ENCODE assay signal across 17 cellular contexts in the genomic region with DNA sequence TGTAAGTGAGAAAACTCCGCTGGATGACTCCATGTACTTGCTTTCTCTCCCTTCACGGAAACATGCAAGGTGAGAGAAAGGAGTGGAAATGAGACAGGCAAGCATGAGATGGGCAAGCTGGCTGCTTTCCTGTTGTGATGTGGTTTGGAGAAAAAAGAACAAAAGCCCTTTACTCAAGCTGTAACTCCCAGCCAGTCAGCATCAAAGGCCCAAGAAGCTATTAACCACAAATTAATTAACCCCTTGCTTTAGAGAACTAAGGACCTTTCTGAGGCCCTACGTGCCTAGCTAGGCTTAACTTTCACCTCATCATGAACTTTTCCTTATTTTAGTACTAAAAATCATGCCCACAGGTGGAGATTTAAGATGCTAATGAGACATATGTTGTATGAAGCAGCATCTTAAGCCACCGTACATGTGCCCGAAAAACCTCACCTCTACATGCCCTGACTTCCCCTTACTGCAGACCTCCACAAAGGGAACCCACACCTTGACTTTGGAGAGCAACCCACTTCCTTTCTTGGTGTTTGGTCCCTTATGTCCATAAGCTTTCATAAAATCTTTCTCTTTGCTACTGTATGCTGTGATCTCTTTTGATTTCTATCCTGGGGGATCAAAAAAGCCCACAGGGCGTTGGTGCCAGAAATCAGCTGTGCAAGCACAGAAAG.
A peak's percentile ranks its signal among the peaks of the same experiment; 100 is the strongest.
DNase-seq lines count a peak whose midpoint lies in the region; ATAC-seq, FAIRE-seq and TF ChIP-seq lines count a peak whose summit lies in the region.
"Had no signal": no experiment of that assay in that cellular context is flagged by ENCODE, and none has a peak within 500 bp of the region (broad histone marks: within the 10 kb centered on the region; RNA-seq: fewer than 3 reads in every experiment).

No MANE protein-coding gene starts in this region.

- H3K27ac Mint-ChIP-seq in activated T-cell treated with anti-CD3 and anti-CD28 coated beads, Interleukin-2, amount 50 U/mL, for 72 hours = no peak overlapping the region
- peak overlapping the region; percentile 28 for H3K27ac Mint-ChIP-seq in activated CD4-positive, alpha-beta memory T cell treated with anti-CD3 and anti-CD28 coated beads, Interleukin-2, amount 10 ng/mL, durations not matched to agents 7 days and 5 days
- no peak overlapping the region for H3K27ac Mint-ChIP-seq in neural progenitor cell
- no peak overlapping the region for H3K27ac Mint-ChIP-seq in HFFc6
- H3K27ac Mint-ChIP-seq: mesothelial cell of epicardium had no signal

- H4K20me1 ChIP-seq in neural progenitor cell (ENCODE audit: low read depth) = peaks cover 6% of the 10 kb centered on the region

- H3K4me1 Mint-ChIP-seq in activated T-cell treated with anti-CD3 and anti-CD28 coated beads, Interleukin-2, amount 50 U/mL, for 72 hours (ENCODE audit: low read depth) = peaks cover 52% of the 10 kb centered on the region
- H3K4me1 Mint-ChIP-seq in activated CD4-positive, alpha-beta memory T cell treated with anti-CD3 and anti-CD28 coated beads, Interleukin-2, amount 10 ng/mL, durations not matched to agents 7 days and 5 days = peaks cover 44% of the 10 kb centered on the region
- H3K4me1 Mint-ChIP-seq in neural progenitor cell = peaks cover 3% of the 10 kb centered on the region
- no peaks in the 10 kb centered on the region for H3K4me1 Mint-ChIP-seq in HFFc6 (ENCODE audit: low read depth)

- H3K4me1 ChIP-seq in neural progenitor cell = peaks cover 15% of the 10 kb centered on the region

- peaks cover 60% of the 10 kb centered on the region for H3K27me3 ChIP-seq in neural progenitor cell
- H3K27me3 ChIP-seq: testis had no signal

- no peaks in the 10 kb centered on the region for H3K36me3 ChIP-seq in neural progenitor cell

- no peaks in the 10 kb centered on the region for H3K79me2 ChIP-seq in neural progenitor cell (ENCODE audit: low read depth)

- H3K9ac ChIP-seq in neural progenitor cell = no peak overlapping the region

- peaks cover 0 to 7% of the 10 kb centered on the region in 2 donors for H3K36me3 Mint-ChIP-seq in activated T-cell treated with anti-CD3 and anti-CD28 coated beads, Interleukin-2, amount 50 U/mL, for 72 hours (ENCODE audit: insufficient read depth in 2 of 2)
- H3K36me3 Mint-ChIP-seq in activated CD4-positive, alpha-beta memory T cell treated with anti-CD3 and anti-CD28 coated beads, Interleukin-2, amount 10 ng/mL, durations not matched to agents 7 days and 5 days (ENCODE audit: low read depth) = peaks cover 28% of the 10 kb centered on the region
- H3K36me3 Mint-ChIP-seq in neural progenitor cell = peaks cover 8% of the 10 kb centered on the region
- peaks cover 6% of the 10 kb centered on the region; the same call in 1 of the 2 replicates for H3K36me3 Mint-ChIP-seq in HFFc6 (ENCODE audit: low read depth)
- H3K36me3 Mint-ChIP-seq: mesothelial cell of epicardium had no signal

- peak; percentile 36 for FAIRE-seq in GM12892 (lab: Jason Lieb, UNC)
- FAIRE-seq: H54 had no signal

- CTCF ChIA-PET in activated CD4-positive, alpha-beta memory T cell treated with anti-CD3 and anti-CD28 coated beads, Interleukin-2, amount 10 ng/mL, durations not matched to agents 7 days and 5 days (lab: Charles Lee) = interaction anchor here (1.6 to 6.7 kb wide), 2 partner anchors 42 to 49 kb away, joined by 5 to 32 read pairs; no protein-coding TSS in a partner anchor

- no peak for TF ChIP-seq POLR2A in GM12892 (IDR thresholded peaks at IDR 0.05; ENCODE audit: low read depth, low read length)

- H3K9me3 ChIP-seq in neural progenitor cell (ENCODE audit: low read depth) = no peaks in the 10 kb centered on the region
- H3K9me3 ChIP-seq: testis had no signal

- POLR2A ChIA-PET in activated CD4-positive, alpha-beta memory T cell treated with anti-CD3 and anti-CD28 coated beads, Interleukin-2, amount 10 ng/mL, durations not matched to agents 7 days and 5 days (lab: Charles Lee) = interaction anchor here (0.6 to 4.8 kb wide), 3 partner anchors 9 to 27 kb away, joined by 3 to 52 read pairs (median 3); no protein-coding TSS in a partner anchor

- no peak overlapping the region for H3K27ac ChIP-seq in neural progenitor cell
- H3K27ac ChIP-seq: SK-N-MC, testis had no signal

- peak overlapping the region; percentile 42 to 69 for H3K4me3 Mint-ChIP-seq in activated T-cell treated with anti-CD3 and anti-CD28 coated beads, Interleukin-2, amount 50 U/mL, for 72 hours
- H3K4me3 Mint-ChIP-seq in activated CD4-positive, alpha-beta memory T cell treated with anti-CD3 and anti-CD28 coated beads, Interleukin-2, amount 10 ng/mL, durations not matched to agents 7 days and 5 days = no peak overlapping the region
- H3K4me3 Mint-ChIP-seq in neural progenitor cell (no peak overlapping the region), HFFc6 (no peak overlapping the region)
- H3K4me3 Mint-ChIP-seq: mesothelial cell of epicardium had no signal

- peaks cover 30% of the 10 kb centered on the region for H3F3A ChIP-seq in neural progenitor cell (ENCODE audit: low read depth)

- H3K27me3 Mint-ChIP-seq in activated T-cell treated with anti-CD3 and anti-CD28 coated beads, Interleukin-2, amount 50 U/mL, for 72 hours (ENCODE audit: low read depth) = peaks cover 61% of the 10 kb centered on the region
- peaks cover 14% of the 10 kb centered on the region for H3K27me3 Mint-ChIP-seq in activated CD4-positive, alpha-beta memory T cell treated with anti-CD3 and anti-CD28 coated beads, Interleukin-2, amount 10 ng/mL, durations not matched to agents 7 days and 5 days
- H3K27me3 Mint-ChIP-seq in neural progenitor cell (ENCODE audit: insufficient read depth, low read depth) (peaks cover 39% of the 10 kb centered on the region), HFFc6 (ENCODE audit: insufficient read depth) (peaks cover 34% of the 10 kb centered on the region)

- H3K9me3 Mint-ChIP-seq in activated T-cell treated with anti-CD3 and anti-CD28 coated beads, Interleukin-2, amount 50 U/mL, for 72 hours = no peaks in the 10 kb centered on the region
- no peaks in the 10 kb centered on the region for H3K9me3 Mint-ChIP-seq in activated CD4-positive, alpha-beta memory T cell treated with anti-CD3 and anti-CD28 coated beads, Interleukin-2, amount 10 ng/mL, durations not matched to agents 7 days and 5 days
- H3K9me3 Mint-ChIP-seq in neural progenitor cell = peaks cover 3% of the 10 kb centered on the region
- H3K9me3 Mint-ChIP-seq in HFFc6 = peaks cover 5% of the 10 kb centered on the region; the same call in 1 of the 2 replicates
- H3K9me3 Mint-ChIP-seq: mesothelial cell of epicardium had no signal

- H3K4me2 ChIP-seq in neural progenitor cell = no peak overlapping the region

- peak in 1 of 2 donors; percentile 13 for DNase-seq in activated T-cell treated with anti-CD3 and anti-CD28 coated beads, Interleukin-2, amount 50 U/mL, for 72 hours
- DNase-seq in activated T-cell treated with anti-CD3 and anti-CD28 coated beads, Interleukin-2, amount 50 U/mL, for 1 hour = no peak
- DNase-seq in GM12892 (ENCODE audit: insufficient read length) = no peak
- DNase-seq in activated CD4-positive, alpha-beta memory T cell treated with anti-CD3 and anti-CD28 coated beads, Interleukin-2, amount 10 ng/mL, durations not matched to agents 7 days and 5 days = no peak
- DNase-seq in neural progenitor cell (ENCODE audit: low spot score) = peak; percentile 15
- no peak for DNase-seq in SKM-1 (lab: John Stamatoyannopoulos, UW; ENCODE audit: unreplicated experiment)
- no peak for DNase-seq in NCI-H510A treated with DMSO at 0.1 percent for 48 hours (lab: John Stamatoyannopoulos, UW)
- no peak for DNase-seq in HFFc6
- DNase-seq: COR-L47; Karpas-422; NCI-H1105; NCI-H2081; stimulated activated CD4-positive, alpha-beta T cell treated with anti-CD3 and anti-CD28 coated beads, Interleukin-4, amount 100 ng/mL, for 24 hours; testis had no signal

- no peak overlapping the region for H2AFZ ChIP-seq in neural progenitor cell (replicated peaks)

- H3K4me3 ChIP-seq in neural progenitor cell = no peak overlapping the region
- H3K4me3 ChIP-seq: SK-N-MC, testis had no signal

- peak; percentile 42 to 45 for ATAC-seq in activated T-cell treated with anti-CD3 and anti-CD28 coated beads, Interleukin-2, amount 50 U/mL, for 72 hours (replicated peaks in 1 of 2)

- TF ChIP-seq CTCF in neural progenitor cell (IDR thresholded peaks at IDR 0.05) (no peak), HFFc6 (IDR thresholded peaks at IDR 0.05) (no peak)

Comparison
In these comparisons a context has a peak if more than half of its experiments do, and no peak if none do; other contexts are left out.
1. H3K4me3 Mint-ChIP-seq: peak in activated T-cell treated with anti-CD3 and anti-CD28 coated beads, Interleukin-2, amount 50 U/mL, for 72 hours (2 of 2); none in activated CD4-positive, alpha-beta memory T cell treated with anti-CD3 and anti-CD28 coated beads, Interleukin-2, amount 10 ng/mL, durations not matched to agents 7 days and 5 days (single experiment), neural progenitor cell (single experiment) and HFFc6 (single experiment).